Comparison of ENCODE assay signal across 1 cellular context in genomic region chr19:38385804-38386257, GRCh38.
TF ChIP-seq lines count a peak whose summit lies in the region.

No MANE protein-coding gene starts in this region.

TF ChIP-seq in GM23338, 12 proteins besides CTCF, POLR2A, EP300 and RAD21 (continued from another document):
- TF ChIP-seq REST (IDR thresholded peaks at IDR 0.05; ENCODE audit: unreplicated experiment) = no peak
- TF ChIP-seq ZNF462 (CRISPR knock-in tag; IDR thresholded peaks at IDR 0.05) = no peak
- TF ChIP-seq ZNF114 (CRISPR knock-in tag; IDR thresholded peaks at IDR 0.05) = no peak
- TF ChIP-seq STAT1 (IDR thresholded peaks at IDR 0.05; ENCODE audit: unreplicated experiment) = no peak
- no peak for TF ChIP-seq ZNF331 (CRISPR knock-in tag; IDR thresholded peaks at IDR 0.05; ENCODE audit: low read depth)
